Comparison of ENCODE assay signal across 8 cellular contexts in the genomic region with DNA sequence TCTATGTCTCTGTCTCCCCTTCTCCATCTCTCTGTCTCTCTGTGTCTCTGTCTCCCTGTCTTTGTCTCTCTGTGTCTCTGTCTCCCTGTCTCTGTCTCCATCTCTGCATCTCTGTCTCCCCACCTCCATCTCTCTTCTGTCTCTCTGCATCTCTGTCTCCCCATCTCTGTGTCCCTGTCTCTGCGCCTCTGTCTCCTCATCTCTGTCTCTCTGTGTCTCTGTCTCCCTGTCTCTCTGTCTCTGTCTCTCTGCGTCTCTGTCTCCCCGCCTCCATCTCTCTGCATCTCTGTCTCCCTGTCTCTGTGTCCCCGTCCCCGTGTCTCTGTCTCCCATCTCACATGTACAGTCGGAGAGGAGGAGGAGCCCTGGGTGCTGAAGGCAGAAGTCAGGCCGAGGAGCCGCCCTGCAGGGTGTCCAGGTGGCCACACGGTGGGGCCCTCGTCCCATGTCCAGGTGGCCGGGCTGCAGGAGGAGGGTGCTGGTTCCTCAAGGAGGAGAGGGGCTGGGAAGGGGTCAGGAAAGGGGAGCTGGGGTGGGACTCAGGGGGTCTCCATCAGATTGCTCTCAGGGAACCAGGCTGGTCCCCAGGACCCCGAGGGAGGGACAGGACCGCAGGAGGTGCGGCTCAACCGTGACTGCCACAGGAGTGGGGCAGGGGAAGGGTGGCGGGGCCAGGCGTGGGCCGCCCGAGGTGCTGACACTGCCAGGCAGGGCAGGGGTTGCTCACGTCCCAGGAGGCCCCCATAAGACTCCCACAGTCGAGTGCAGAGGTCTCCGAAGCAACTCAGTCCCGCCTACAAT. TPM values are rescaled to one million over a fixed set of nuclear protein-coding genes. Genes with fewer than 3 reads are reported as not detected.
DNase-seq lines count a peak whose midpoint lies in the region; ATAC-seq and TF ChIP-seq lines count a peak whose summit lies in the region.

No MANE protein-coding gene starts in this region.

- intact Hi-C loops in CD8-positive, alpha-beta T cell (cut with DNase I, micrococcal nuclease), result loop anchor here (1.0 to 2.0 kb wide), 3 partner anchors 74 to 223 kb away; partner anchors contain the start of gene ASCL2 (in 1 of the 2)

- H3K27ac ChIP-seq in CD8-positive, alpha-beta T cell (ENCODE audit: low read depth, low read length), result no peak overlapping the region
- H3K27ac ChIP-seq in OCI-LY1 (ENCODE audit: low read depth, low read length, poor library complexity, severe bottlenecking), result no peak overlapping the region

- H3K4me1 Mint-ChIP-seq in CD8-positive, alpha-beta T cell (ENCODE audit: low read depth), result peaks cover 12% of the 10 kb centered on the region
- H3K4me1 Mint-ChIP-seq in natural killer cell treated with Interleukin-12 subunit alpha and Interleukin-12 subunit beta and Interleukin-15 and Interleukin-18, amount 100 ng/mL, for 72 hours (ENCODE audit: low read depth in 2 of 2), result peaks cover 13 to 20% of the 10 kb centered on the region in 2 donors
- peaks cover 12 to 13% of the 10 kb centered on the region in 2 donors for H3K4me1 Mint-ChIP-seq in stimulated activated naive B cell treated with anti-CD40 and anti-IgM and Interleukin-4, amounts not matched to agents 10 μg/mL and 1 μg/mL and 100 μg/mL, for 72 hours

- no peak overlapping the region for H3K4me3 ChIP-seq in CD8-positive, alpha-beta T cell (ENCODE audit: low read depth, low read length)
- no peak overlapping the region for H3K4me3 ChIP-seq in OCI-LY1 (ENCODE audit: low read depth, low read length, poor library complexity, severe bottlenecking)

- H3K9me3 Mint-ChIP-seq in CD8-positive, alpha-beta T cell, result peaks cover 8% of the 10 kb centered on the region
- no peaks in the 10 kb centered on the region for H3K9me3 Mint-ChIP-seq in natural killer cell treated with Interleukin-12 subunit alpha and Interleukin-12 subunit beta and Interleukin-15 and Interleukin-18, amount 100 ng/mL, for 72 hours
- H3K9me3 Mint-ChIP-seq in stimulated activated naive B cell treated with anti-CD40 and anti-IgM and Interleukin-4, amounts not matched to agents 10 μg/mL and 1 μg/mL and 100 μg/mL, for 72 hours, result peaks cover 3 to 4% of the 10 kb centered on the region in 2 donors

- H3K36me3 ChIP-seq in CD8-positive, alpha-beta T cell (ENCODE audit: insufficient read depth, low read length), result no peaks in the 10 kb centered on the region
- H3K36me3 ChIP-seq in OCI-LY1 (ENCODE audit: insufficient read depth, low read length), result no peaks in the 10 kb centered on the region

- no peaks in the 10 kb centered on the region for H4K20me1 ChIP-seq in OCI-LY1 (ENCODE audit: insufficient read depth, low read length)

- no peaks in the 10 kb centered on the region for H3K9me2 ChIP-seq in OCI-LY1 (ENCODE audit: low read depth, low read length)

- ATAC-seq in CD8-positive, alpha-beta T cell, result peak; percentile 93
- ATAC-seq in esophagus mucosa, result peak; percentile 78
- peak; percentile 77 to 83 for ATAC-seq in natural killer cell treated with Interleukin-12 subunit alpha and Interleukin-12 subunit beta and Interleukin-15 and Interleukin-18, amount 100 ng/mL, for 72 hours
- ATAC-seq in stimulated activated naive B cell treated with anti-CD40 and anti-IgM and Interleukin-4, amounts not matched to agents 10 μg/mL and 1 μg/mL and 100 μg/mL, for 72 hours (replicated peaks), result peak; percentile 93 to 94
- ATAC-seq in HG03457 (IDR thresholded peaks at IDR 0.05; ENCODE audit: unreplicated experiment), result no peak

- H3K36me3 Mint-ChIP-seq in CD8-positive, alpha-beta T cell, result no peaks in the 10 kb centered on the region
- no peaks in the 10 kb centered on the region for H3K36me3 Mint-ChIP-seq in natural killer cell treated with Interleukin-12 subunit alpha and Interleukin-12 subunit beta and Interleukin-15 and Interleukin-18, amount 100 ng/mL, for 72 hours
- no peaks in the 10 kb centered on the region for H3K36me3 Mint-ChIP-seq in stimulated activated naive B cell treated with anti-CD40 and anti-IgM and Interleukin-4, amounts not matched to agents 10 μg/mL and 1 μg/mL and 100 μg/mL, for 72 hours

- H3F3A ChIP-seq in OCI-LY1 (ENCODE audit: insufficient read depth, low read length), result no peaks in the 10 kb centered on the region

- TF ChIP-seq CTCF in CD8-positive, alpha-beta T cell (IDR thresholded peaks at IDR 0.05), result peak; percentile 57
- peak; percentile 75 for TF ChIP-seq CTCF in OCI-LY1 (IDR thresholded peaks at IDR 0.05; ENCODE audit: low read length)

- H3K4me1 ChIP-seq in CD8-positive, alpha-beta T cell (ENCODE audit: insufficient read depth, low read length), result peaks cover 14% of the 10 kb centered on the region
- H3K4me1 ChIP-seq in OCI-LY1 (ENCODE audit: insufficient read depth, low read length, severe bottlenecking), result no peaks in the 10 kb centered on the region

- H3K27ac Mint-ChIP-seq in CD8-positive, alpha-beta T cell, result no peak overlapping the region
- H3K27ac Mint-ChIP-seq in natural killer cell treated with Interleukin-12 subunit alpha and Interleukin-12 subunit beta and Interleukin-15 and Interleukin-18, amount 100 ng/mL, for 72 hours, result no peak overlapping the region
- H3K27ac Mint-ChIP-seq in stimulated activated naive B cell treated with anti-CD40 and anti-IgM and Interleukin-4, amounts not matched to agents 10 μg/mL and 1 μg/mL and 100 μg/mL, for 72 hours, result no peak overlapping the region

- H3K9me3 ChIP-seq in CD8-positive, alpha-beta T cell (ENCODE audit: low read length), result no peaks in the 10 kb centered on the region
- no peaks in the 10 kb centered on the region for H3K9me3 ChIP-seq in OCI-LY1 (ENCODE audit: low read length)

- H3K27me3 ChIP-seq in CD8-positive, alpha-beta T cell (ENCODE audit: insufficient read depth, low read length), result no peaks in the 10 kb centered on the region
- no peaks in the 10 kb centered on the region for H3K27me3 ChIP-seq in OCI-LY1 (ENCODE audit: insufficient read depth, low read length)

- no peaks in the 10 kb centered on the region for H3K79me2 ChIP-seq in OCI-LY1 (ENCODE audit: insufficient read depth, low read length)

- H3K9ac ChIP-seq in OCI-LY1 (ENCODE audit: low read length), result no peak overlapping the region

- peak; percentile 51 to 87 (median 67) for DNase-seq in CD8-positive, alpha-beta T cell
- peak; percentile 3 for DNase-seq in HS-5 (ENCODE audit: low read depth)
- DNase-seq in activated T-cell treated with anti-CD3 and anti-CD28 coated beads for 4 hours, result peak; percentile 57
- DNase-seq in natural killer cell treated with Interleukin-12 subunit alpha and Interleukin-12 subunit beta and Interleukin-15 and Interleukin-18, amount 100 ng/mL, for 72 hours (ENCODE audit: low spot score), result peak; percentile 72
- DNase-seq in stimulated activated naive B cell treated with anti-CD40 and anti-IgM and Interleukin-4, amounts not matched to agents 10 μg/mL and 1 μg/mL and 100 μg/mL, for 72 hours, result peak; percentile 67

- POLR2A ChIA-PET in CD8-positive, alpha-beta T cell (lab: Charles Lee), result interaction anchor here (1.5 kb wide), 1 partner anchor 102 kb away, joined by 6 read pairs; no protein-coding TSS in a partner anchor

- H3K4me3 Mint-ChIP-seq in CD8-positive, alpha-beta T cell, result no peak overlapping the region
- H3K4me3 Mint-ChIP-seq in natural killer cell treated with Interleukin-12 subunit alpha and Interleukin-12 subunit beta and Interleukin-15 and Interleukin-18, amount 100 ng/mL, for 72 hours, result no peak overlapping the region
- no peak overlapping the region for H3K4me3 Mint-ChIP-seq in stimulated activated naive B cell treated with anti-CD40 and anti-IgM and Interleukin-4, amounts not matched to agents 10 μg/mL and 1 μg/mL and 100 μg/mL, for 72 hours

- CTCF ChIA-PET in CD8-positive, alpha-beta T cell (lab: Charles Lee), result interaction anchor here (0.6 to 8.2 kb wide), 16 partner anchors 10 to 335 kb away, joined by 3 to 116 read pairs (median 4); partner anchors contain the start of genes C11orf21 and TSPAN32

- H2AFZ ChIP-seq in OCI-LY1 (ENCODE audit: low read length), result no peak overlapping the region

- H3K4me2 ChIP-seq in OCI-LY1 (ENCODE audit: low read length), result no peak overlapping the region

- H3K27me3 Mint-ChIP-seq in CD8-positive, alpha-beta T cell (ENCODE audit: low read depth), result peaks cover 6% of the 10 kb centered on the region
- H3K27me3 Mint-ChIP-seq in natural killer cell treated with Interleukin-12 subunit alpha and Interleukin-12 subunit beta and Interleukin-15 and Interleukin-18, amount 100 ng/mL, for 72 hours, result peaks cover 12 to 14% of the 10 kb centered on the region in 2 donors
- peaks cover 21 to 32% of the 10 kb centered on the region in 2 donors for H3K27me3 Mint-ChIP-seq in stimulated activated naive B cell treated with anti-CD40 and anti-IgM and Interleukin-4, amounts not matched to agents 10 μg/mL and 1 μg/mL and 100 μg/mL, for 72 hours

RNA-seq across cellular contexts. Expression of gene TH, which starts 25.6 kb away (rescaled TPM):
- not detected for total RNA-seq in CD8-positive, alpha-beta T cell
- total RNA-seq in esophagus mucosa, result 0.40 TPM
- total RNA-seq in natural killer cell treated with Interleukin-12 subunit alpha and Interleukin-12 subunit beta and Interleukin-15 and Interleukin-18, amount 100 ng/mL, for 72 hours, result not detected

RNA-seq across cellular contexts. Expression of gene INS, which starts 36.2 kb away (rescaled TPM):
- not detected for total RNA-seq in CD8-positive, alpha-beta T cell
- total RNA-seq in esophagus mucosa, result not detected
- not detected for total RNA-seq in natural killer cell treated with Interleukin-12 subunit alpha and Interleukin-12 subunit beta and Interleukin-15 and Interleukin-18, amount 100 ng/mL, for 72 hours

RNA-seq across cellular contexts. Expression of gene IGF2, which starts 58.0 kb away (rescaled TPM):
- not detected for total RNA-seq in CD8-positive, alpha-beta T cell
- total RNA-seq in esophagus mucosa, result 1.6 TPM
- total RNA-seq in natural killer cell treated with Interleukin-12 subunit alpha and Interleukin-12 subunit beta and Interleukin-15 and Interleukin-18, amount 100 ng/mL, for 72 hours, result under 1 TPM in 1 of 2 donors, not detected in 1; 0.17 TPM

Comparison
In these comparisons a context has a peak if more than half of its experiments do, and no peak if none do; other contexts are left out.
1. DNase-seq: peak in every context shown above with its lines; median percentile 72 in natural killer cell treated with Interleukin-12 subunit alpha and Interleukin-12 subunit beta and Interleukin-15 and Interleukin-18, amount 100 ng/mL, for 72 hours; 67 in CD8-positive, alpha-beta T cell; 67 in stimulated activated naive B cell treated with anti-CD40 and anti-IgM and Interleukin-4, amounts not matched to agents 10 μg/mL and 1 μg/mL and 100 μg/mL, for 72 hours; 57 in activated T-cell treated with anti-CD3 and anti-CD28 coated beads for 4 hours; 3 in HS-5.